Comparison of ENCODE assay signal across 17 cellular contexts in genomic region chr1:119758584-119758983, GRCh38. TPM values are rescaled to one million over a fixed set of nuclear protein-coding genes. Genes with fewer than 3 reads are reported as not detected.
DNase-seq lines count a peak whose midpoint lies in the region; ATAC-seq and TF ChIP-seq lines count a peak whose summit lies in the region.
"Had no signal": no experiment of that assay in that cellular context is flagged by ENCODE, and none has a peak within 500 bp of the region (broad histone marks: within the 10 kb centered on the region; RNA-seq: fewer than 3 reads in every experiment).

No MANE protein-coding gene starts in this region.

- no peaks in the 10 kb centered on the region for H3K4me1 ChIP-seq in DND-41 (ENCODE audit: insufficient read depth, low read length)
- H3K4me1 ChIP-seq: BE2C had no signal

- H3K4me3 Mint-ChIP-seq in activated CD8-positive, alpha-beta memory T cell treated with anti-CD3 and anti-CD28 coated beads, Interleukin-2, amount 10 ng/mL, durations not matched to agents 7 days and 5 days: no peak overlapping the region
- H3K4me3 Mint-ChIP-seq: CD4-positive, CD25-positive, alpha-beta regulatory T cell; CD8-positive, alpha-beta memory T cell; H9 had no signal

- no peaks in the 10 kb centered on the region for H3K36me3 Mint-ChIP-seq in activated CD8-positive, alpha-beta memory T cell treated with anti-CD3 and anti-CD28 coated beads, Interleukin-2, amount 10 ng/mL, durations not matched to agents 7 days and 5 days
- H3K36me3 Mint-ChIP-seq: CD4-positive, CD25-positive, alpha-beta regulatory T cell; CD8-positive, alpha-beta memory T cell had no signal

- no peaks in the 10 kb centered on the region for H3K9me3 ChIP-seq in DND-41 (ENCODE audit: insufficient read depth, low read length, severe bottlenecking)
- H3K9me3 ChIP-seq: BE2C had no signal

- no peaks in the 10 kb centered on the region for H3K79me2 ChIP-seq in DND-41 (ENCODE audit: insufficient read depth, low read length)

- no peaks in the 10 kb centered on the region for H4K20me1 ChIP-seq in DND-41 (ENCODE audit: insufficient read depth, low read length)

- CTCF ChIA-PET in activated CD8-positive, alpha-beta memory T cell treated with anti-CD3 and anti-CD28 coated beads, Interleukin-2, amount 10 ng/mL, durations not matched to agents 7 days and 5 days (lab: Charles Lee): interaction anchor here (8.0 kb wide), 1 partner anchor 14 kb away, joined by 39 read pairs; no protein-coding TSS in a partner anchor

- ATAC-seq in activated CD8-positive, alpha-beta memory T cell treated with anti-CD3 and anti-CD28 coated beads, Interleukin-2, amount 10 ng/mL, durations not matched to agents 7 days and 5 days: peak; percentile 47
- peak; percentile 52; the same call in 1 of the 3 replicates for ATAC-seq in DND-41 (ENCODE audit: insufficient read depth, low read depth)
- ATAC-seq: HepG2 had no signal

- H3K4me1 Mint-ChIP-seq in activated CD8-positive, alpha-beta memory T cell treated with anti-CD3 and anti-CD28 coated beads, Interleukin-2, amount 10 ng/mL, durations not matched to agents 7 days and 5 days: peaks cover 12% of the 10 kb centered on the region
- H3K4me1 Mint-ChIP-seq: CD4-positive, CD25-positive, alpha-beta regulatory T cell; CD8-positive, alpha-beta memory T cell had no signal

- no peaks in the 10 kb centered on the region for H3K9me3 Mint-ChIP-seq in activated CD8-positive, alpha-beta memory T cell treated with anti-CD3 and anti-CD28 coated beads, Interleukin-2, amount 10 ng/mL, durations not matched to agents 7 days and 5 days (ENCODE audit: low read depth)
- H3K9me3 Mint-ChIP-seq: CD8-positive, alpha-beta memory T cell; H9 had no signal

- H3K9ac ChIP-seq in DND-41 (ENCODE audit: low read depth, low read length): no peak overlapping the region

- H3K27ac Mint-ChIP-seq in activated CD8-positive, alpha-beta memory T cell treated with anti-CD3 and anti-CD28 coated beads, Interleukin-2, amount 10 ng/mL, durations not matched to agents 7 days and 5 days: no peak overlapping the region
- H3K27ac Mint-ChIP-seq: CD4-positive, CD25-positive, alpha-beta regulatory T cell; CD8-positive, alpha-beta memory T cell; H9 had no signal

- peaks cover 76% of the 10 kb centered on the region for H3K27me3 Mint-ChIP-seq in activated CD8-positive, alpha-beta memory T cell treated with anti-CD3 and anti-CD28 coated beads, Interleukin-2, amount 10 ng/mL, durations not matched to agents 7 days and 5 days

- H3K4me3 ChIP-seq in DND-41 (ENCODE audit: low read depth in 1 of 2, low read length in 2 of 2): no peak overlapping the region
- H3K4me3 ChIP-seq in Jurkat, Clone E6-1 (ENCODE audit: low read length): no peak overlapping the region

- no peak for TF ChIP-seq CTCF in DND-41 (IDR thresholded peaks at IDR 0.05; ENCODE audit: borderline replicate concordance, extremely low read depth, low read length, poor library complexity, severe bottlenecking)

- no peak overlapping the region for H2AFZ ChIP-seq in DND-41 (ENCODE audit: low read depth, low read length)

- no peaks in the 10 kb centered on the region for H3K36me3 ChIP-seq in DND-41 (ENCODE audit: insufficient read depth, low read length)
- H3K36me3 ChIP-seq: BE2C had no signal

- H3K27me3 ChIP-seq in DND-41 (ENCODE audit: insufficient read depth, low read length, poor library complexity): no peaks in the 10 kb centered on the region

- H3K27ac ChIP-seq in DND-41 (ENCODE audit: low read length): no peak overlapping the region

- peak; percentile 47 for DNase-seq in activated CD8-positive, alpha-beta memory T cell treated with anti-CD3 and anti-CD28 coated beads, Interleukin-2, amount 10 ng/mL, durations not matched to agents 7 days and 5 days
- DNase-seq in activated CD8-positive, alpha-beta memory T cell treated with anti-CD3 and anti-CD28 coated beads, Interleukin-2, amount 50 U/mL, for 48 hours: no peak
- DNase-seq in DND-41 (no peak), ureter (ENCODE audit: low spot score) (peak; percentile 3), RKO (ENCODE audit: low spot score) (no peak)
- peak; percentile 23 for DNase-seq in Jurkat, Clone E6-1 (ENCODE audit: low read depth, low spot score)
- DNase-seq: ACHN; BE2C; C1 segment of cervical spinal cord; CD4-positive, CD25-positive, alpha-beta regulatory T cell; CD8-positive, alpha-beta memory T cell; COR-L47; DMS 273 treated with DMSO at 0.1 percent for 48 hours; DMS53; H9 had no signal

- no peak overlapping the region for H3K4me2 ChIP-seq in DND-41 (ENCODE audit: insufficient read depth, low read length)

RNA-seq across cellular contexts. Expression of gene HMGCS2, which starts 10.1 kb away (rescaled TPM):
- total RNA-seq in activated CD8-positive, alpha-beta memory T cell treated with anti-CD3 and anti-CD28 coated beads, Interleukin-2, amount 10 ng/mL, durations not matched to agents 7 days and 5 days: not detected
- not detected for polyA plus RNA-seq in Jurkat, Clone E6-1 (2012; ENCODE audit: insufficient read depth, insufficient read length)
- total RNA-seq in ureter: 305 TPM
- total RNA-seq: CD4-positive, CD25-positive, alpha-beta regulatory T cell; CD8-positive, alpha-beta memory T cell; H1; H9 had no signal
- polyA plus RNA-seq: CD4-positive, CD25-positive, alpha-beta regulatory T cell; CD8-positive, alpha-beta memory T cell; H1 had no signal

RNA-seq across cellular contexts. Expression of gene PHGDH, which starts 46.9 kb away (rescaled TPM):
- total RNA-seq in activated CD8-positive, alpha-beta memory T cell treated with anti-CD3 and anti-CD28 coated beads, Interleukin-2, amount 10 ng/mL, durations not matched to agents 7 days and 5 days: 100 to 1,000 TPM; 165 to 209 TPM
- 396 TPM for polyA plus RNA-seq in Jurkat, Clone E6-1 (2012; ENCODE audit: insufficient read depth, insufficient read length)
- total RNA-seq in ureter: 195 TPM

RNA-seq across cellular contexts. Expression of gene REG4, which starts 52.7 kb away (rescaled TPM):
- 1 to 10 TPM; 1.8 to 7.5 TPM for total RNA-seq in activated CD8-positive, alpha-beta memory T cell treated with anti-CD3 and anti-CD28 coated beads, Interleukin-2, amount 10 ng/mL, durations not matched to agents 7 days and 5 days
- 4.3 TPM for polyA plus RNA-seq in Jurkat, Clone E6-1 (2012; ENCODE audit: insufficient read depth, insufficient read length)
- total RNA-seq in ureter: not detected
- total RNA-seq: CD4-positive, CD25-positive, alpha-beta regulatory T cell; H1; H9; HepG2 had no signal
- polyA plus RNA-seq: H1, HepG2 had no signal

Comparison
In these comparisons a context has a peak if more than half of its experiments do, and no peak if none do; other contexts are left out.
1. DNase-seq: peak in activated CD8-positive, alpha-beta memory T cell treated with anti-CD3 and anti-CD28 coated beads, Interleukin-2, amount 10 ng/mL, durations not matched to agents 7 days and 5 days (single experiment), Jurkat, Clone E6-1 (single experiment) and ureter (single experiment); none in activated CD8-positive, alpha-beta memory T cell treated with anti-CD3 and anti-CD28 coated beads, Interleukin-2, amount 50 U/mL, for 48 hours (single experiment), DND-41 (single experiment) and RKO (single experiment).
2. RNA of gene HMGCS2, which starts 10.1 kb away (total RNA-seq): 305 TPM in ureter (single experiment); not detected in activated CD8-positive, alpha-beta memory T cell treated with anti-CD3 and anti-CD28 coated beads, Interleukin-2, amount 10 ng/mL, durations not matched to agents 7 days and 5 days; every median in the first group is over 100 times any median in the second.